In genomic region chr2:177260398-177260797, GRCh38 we compare ENCODE assay signal across 11 cellular contexts. TPM values are rescaled to one million over a fixed set of nuclear protein-coding genes. Genes with fewer than 3 reads are reported as not detected.
DNase-seq lines count a peak whose midpoint lies in the region; ATAC-seq and TF ChIP-seq lines count a peak whose summit lies in the region.
"Had no signal": no experiment of that assay in that cellular context is flagged by ENCODE, and none has a peak within 500 bp of the region (broad histone marks: within the 10 kb centered on the region; RNA-seq: fewer than 3 reads in every experiment).

No MANE protein-coding gene starts in this region.

- H3K9me3 ChIP-seq in hepatocyte (ENCODE audit: low read depth): no peaks in the 10 kb centered on the region
- no peaks in the 10 kb centered on the region for H3K9me3 ChIP-seq in stomach
- H3K9me3 ChIP-seq in mucosa of descending colon: no peaks in the 10 kb centered on the region

- TF ChIP-seq CTCF in hepatocyte (IDR thresholded peaks at IDR 0.05; ENCODE audit: poor library complexity) (no peak), stomach (IDR thresholded peaks at IDR 0.05) (no peak), mucosa of descending colon (IDR thresholded peaks at IDR 0.05) (no peak)

- intact Hi-C loops in stomach (cut with DNase I; ENCODE audit: low total_unique reads) (loop anchor here (5.0 kb wide), 1 partner anchor 48 kb away; the partner anchor contains the start of gene HNRNPA3), mucosa of descending colon (cut with DNase I, micrococcal nuclease) (loop anchor here (5.0 to 10.0 kb wide), 2 partner anchors 46 to 93 kb away; partner anchors contain the start of gene HNRNPA3 (in 1 of the 2))

- no peak overlapping the region for H3K4me3 ChIP-seq in hepatocyte
- H3K4me3 ChIP-seq in stomach: peak overlapping the region in 3 of 4 donors; percentile 68 to 88 (median 76)
- no peak overlapping the region for H3K4me3 ChIP-seq in mucosa of descending colon

- peaks cover 49% of the 10 kb centered on the region for H3K4me1 ChIP-seq in hepatocyte (ENCODE audit: insufficient read depth)
- peaks cover 50 to 72% (median 64%) of the 10 kb centered on the region in 4 donors for H3K4me1 ChIP-seq in stomach
- peaks cover 47% of the 10 kb centered on the region for H3K4me1 ChIP-seq in mucosa of descending colon (ENCODE audit: low read depth)

- WGBS in hepatocyte (ENCODE audit: low lambda C conversion rate, missing lambda C conversion rate): 62% methylated on average over 1 of the region's 1 CpG
- 22 to 48% (median 41%) methylated on average over 1 of the region's 1 CpG for WGBS in stomach, 5 donors

- TF ChIP-seq POLR2A in stomach (IDR thresholded peaks at IDR 0.05): no peak

- H3K4me3 Mint-ChIP-seq in activated CD4-positive, alpha-beta T cell treated with anti-CD3 and anti-CD28 coated beads, Interleukin-2, amount 10 ng/mL, durations not matched to agents 7 days and 5 days: peak overlapping the region; percentile 12

- ATAC-seq in activated naive CD4-positive, alpha-beta T cell treated with anti-CD3 and anti-CD28 coated beads, Interleukin-2, amount 50 U/mL, for 72 hours: no peak
- ATAC-seq in HG02970 (IDR thresholded peaks at IDR 0.05; ENCODE audit: low FRiP score, unreplicated experiment) (no peak), HG02852 (IDR thresholded peaks at IDR 0.05; ENCODE audit: unreplicated experiment) (no peak), mucosa of descending colon (no peak)
- ATAC-seq: sciatic nerve had no signal

- peaks cover 56% of the 10 kb centered on the region for H3K36me3 Mint-ChIP-seq in activated CD4-positive, alpha-beta T cell treated with anti-CD3 and anti-CD28 coated beads, Interleukin-2, amount 10 ng/mL, durations not matched to agents 7 days and 5 days (ENCODE audit: low read depth)
- peaks cover 14 to 40% of the 10 kb centered on the region in 2 donors for H3K36me3 Mint-ChIP-seq in activated naive CD4-positive, alpha-beta T cell treated with anti-CD3 and anti-CD28 coated beads, Interleukin-2, amount 50 U/mL, for 72 hours

- H3K27me3 Mint-ChIP-seq in activated CD4-positive, alpha-beta T cell treated with anti-CD3 and anti-CD28 coated beads, Interleukin-2, amount 10 ng/mL, durations not matched to agents 7 days and 5 days: no peaks in the 10 kb centered on the region

- H3K79me2 ChIP-seq in hepatocyte: peaks cover 86% of the 10 kb centered on the region

- peaks cover 4% of the 10 kb centered on the region for H3K9me3 Mint-ChIP-seq in activated CD4-positive, alpha-beta T cell treated with anti-CD3 and anti-CD28 coated beads, Interleukin-2, amount 10 ng/mL, durations not matched to agents 7 days and 5 days
- peaks cover 0 to 6% of the 10 kb centered on the region in 2 donors for H3K9me3 Mint-ChIP-seq in activated naive CD4-positive, alpha-beta T cell treated with anti-CD3 and anti-CD28 coated beads, Interleukin-2, amount 50 U/mL, for 72 hours

- H3K27ac ChIP-seq in hepatocyte: no peak overlapping the region
- H3K27ac ChIP-seq in stomach: peak overlapping the region in 4 of 5 donors; percentile 98 to 100 (median 99)

- peaks cover 70% of the 10 kb centered on the region for H4K20me1 ChIP-seq in hepatocyte (ENCODE audit: insufficient read depth, poor library complexity, severe bottlenecking)

- POLR2A ChIA-PET in activated CD4-positive, alpha-beta T cell treated with anti-CD3 and anti-CD28 coated beads, Interleukin-2, amount 10 ng/mL, durations not matched to agents 7 days and 5 days (lab: Charles Lee): interaction anchor here (0.6 to 0.8 kb wide), 2 partner anchors 33 to 415 kb away, joined by 3 read pairs; no protein-coding TSS in a partner anchor

- DNase-seq in activated CD4-positive, alpha-beta T cell treated with anti-CD3 and anti-CD28 coated beads, Interleukin-2, amount 10 ng/mL, durations not matched to agents 7 days and 5 days: no peak
- DNase-seq in activated CD4-positive, alpha-beta T cell treated with anti-CD3 and anti-CD28 coated beads for 48 hours: no peak
- no peak for DNase-seq in activated naive CD4-positive, alpha-beta T cell treated with anti-CD3 and anti-CD28 coated beads, Interleukin-2, amount 50 U/mL, for 72 hours (ENCODE audit: low spot score in 2 of 2)
- DNase-seq in hepatocyte (ENCODE audit: low spot score) (no peak), stomach (no peak), mucosa of descending colon (no peak)
- DNase-seq: amniotic stem cell, NCI-H2171 had no signal

- H3K27me3 ChIP-seq in hepatocyte: no peaks in the 10 kb centered on the region
- H3K27me3 ChIP-seq in stomach: no peaks in the 10 kb centered on the region

- no peak overlapping the region for H2AFZ ChIP-seq in hepatocyte

- no peak for TF ChIP-seq EP300 in stomach (IDR thresholded peaks at IDR 0.05)

- no peak overlapping the region for H3K27ac Mint-ChIP-seq in activated CD4-positive, alpha-beta T cell treated with anti-CD3 and anti-CD28 coated beads, Interleukin-2, amount 10 ng/mL, durations not matched to agents 7 days and 5 days
- H3K27ac Mint-ChIP-seq in activated naive CD4-positive, alpha-beta T cell treated with anti-CD3 and anti-CD28 coated beads, Interleukin-2, amount 50 U/mL, for 72 hours: peak overlapping the region; percentile 59 to 66

- H3K9me2 ChIP-seq in hepatocyte (replicated peaks; ENCODE audit: insufficient read depth): no peaks in the 10 kb centered on the region

- H3K4me2 ChIP-seq in hepatocyte: peak overlapping the region; percentile 80

- peaks cover 57% of the 10 kb centered on the region for H3K4me1 Mint-ChIP-seq in activated CD4-positive, alpha-beta T cell treated with anti-CD3 and anti-CD28 coated beads, Interleukin-2, amount 10 ng/mL, durations not matched to agents 7 days and 5 days

- H3K36me3 ChIP-seq in hepatocyte (replicated peaks; ENCODE audit: insufficient read depth, low read depth) (no peaks in the 10 kb centered on the region), stomach (no peaks in the 10 kb centered on the region), mucosa of descending colon (ENCODE audit: low read depth) (no peaks in the 10 kb centered on the region)

- CTCF ChIA-PET in activated CD4-positive, alpha-beta T cell treated with anti-CD3 and anti-CD28 coated beads, Interleukin-2, amount 10 ng/mL, durations not matched to agents 7 days and 5 days (lab: Charles Lee): interaction anchor here (0.6 to 1.9 kb wide), 7 partner anchors 12 to 415 kb away, joined by 3 to 4 read pairs (median 3); no protein-coding TSS in a partner anchor

RNA-seq across cellular contexts. Expression of gene NFE2L2, which starts 4.1 kb away (rescaled TPM):
- 10 to 100 TPM; 65.6 to 82.0 TPM for total RNA-seq in activated CD4-positive, alpha-beta T cell treated with anti-CD3 and anti-CD28 coated beads, Interleukin-2, amount 10 ng/mL, durations not matched to agents 7 days and 5 days
- total RNA-seq in activated naive CD4-positive, alpha-beta T cell treated with anti-CD3 and anti-CD28 coated beads, Interleukin-2, amount 50 U/mL, for 72 hours: 10 to 100 TPM; 44.7 to 82.2 TPM
- 88.3 and 112 TPM in 2 replicates for total RNA-seq in hepatocyte
- 87.3 and 90.2 TPM in 2 replicates for polyA plus RNA-seq in hepatocyte
- total RNA-seq in stomach: 100 to 1,000 TPM in 4 of 5 donors, 10 to 100 TPM in 1; 37.1 to 223 (median 101) TPM
- 100 to 1,000 TPM in 2 of 3 donors, 10 to 100 TPM in 1; 84.6 to 144 (median 123) TPM for polyA plus RNA-seq in stomach
- 100 to 1,000 TPM in 1 of 3 donors, 10 to 100 TPM in 2; 84.3 to 105 (median 99.1) TPM for total RNA-seq in mucosa of descending colon

RNA-seq across cellular contexts. Expression of gene HNRNPA3, which starts 47.8 kb away (rescaled TPM):
- 100 to 1,000 TPM; 312 to 318 TPM for total RNA-seq in activated CD4-positive, alpha-beta T cell treated with anti-CD3 and anti-CD28 coated beads, Interleukin-2, amount 10 ng/mL, durations not matched to agents 7 days and 5 days
- 100 to 1,000 TPM; 259 to 273 TPM for total RNA-seq in activated naive CD4-positive, alpha-beta T cell treated with anti-CD3 and anti-CD28 coated beads, Interleukin-2, amount 50 U/mL, for 72 hours
- total RNA-seq in hepatocyte (54.9 and 56.1 TPM in 2 replicates), stomach (100 to 1,000 TPM in 1 of 5 donors, 10 to 100 TPM in 4; 22.6 to 178 (median 54.3) TPM), mucosa of descending colon (100 to 1,000 TPM; 133 to 169 (median 151) TPM)
- polyA plus RNA-seq in hepatocyte (48.5 and 59.5 TPM in 2 replicates), stomach (100 to 1,000 TPM; 116 to 187 (median 144) TPM)

Comparison
In these comparisons a context has a peak if more than half of its experiments do, and no peak if none do; other contexts are left out.
1. H3K4me3 ChIP-seq: peak in stomach (3 of 4); none in hepatocyte (single experiment) and mucosa of descending colon (single experiment).